ENCODE assay signal across 1 cellular context in genomic region chr9:123757960-123758359, GRCh38.
TF ChIP-seq lines count a peak whose summit lies in the region.

No MANE protein-coding gene starts in this region.

TF ChIP-seq in liver, 16 proteins besides CTCF, POLR2A, EP300 and RAD21 (continued from another document):
- no peak for TF ChIP-seq FOXA1 (IDR thresholded peaks at IDR 0.05)
- TF ChIP-seq NR2F2 (IDR thresholded peaks at IDR 0.05): no peak
- TF ChIP-seq, protein P1, sequence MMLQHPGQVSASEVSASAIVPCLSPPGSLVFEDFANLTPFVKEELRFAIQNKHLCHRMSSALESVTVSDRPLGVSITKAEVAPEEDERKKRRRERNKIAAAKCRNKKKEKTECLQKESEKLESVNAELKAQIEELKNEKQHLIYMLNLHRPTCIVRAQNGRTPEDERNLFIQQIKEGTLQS (IDR thresholded peaks at IDR 0.05): peak; percentile 12
- TF ChIP-seq, protein P2, sequence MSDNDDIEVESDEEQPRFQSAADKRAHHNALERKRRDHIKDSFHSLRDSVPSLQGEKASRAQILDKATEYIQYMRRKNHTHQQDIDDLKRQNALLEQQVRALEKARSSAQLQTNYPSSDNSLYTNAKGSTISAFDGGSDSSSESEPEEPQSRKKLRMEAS (IDR thresholded peaks at IDR 0.05): no peak
- TF ChIP-seq, protein P3, sequence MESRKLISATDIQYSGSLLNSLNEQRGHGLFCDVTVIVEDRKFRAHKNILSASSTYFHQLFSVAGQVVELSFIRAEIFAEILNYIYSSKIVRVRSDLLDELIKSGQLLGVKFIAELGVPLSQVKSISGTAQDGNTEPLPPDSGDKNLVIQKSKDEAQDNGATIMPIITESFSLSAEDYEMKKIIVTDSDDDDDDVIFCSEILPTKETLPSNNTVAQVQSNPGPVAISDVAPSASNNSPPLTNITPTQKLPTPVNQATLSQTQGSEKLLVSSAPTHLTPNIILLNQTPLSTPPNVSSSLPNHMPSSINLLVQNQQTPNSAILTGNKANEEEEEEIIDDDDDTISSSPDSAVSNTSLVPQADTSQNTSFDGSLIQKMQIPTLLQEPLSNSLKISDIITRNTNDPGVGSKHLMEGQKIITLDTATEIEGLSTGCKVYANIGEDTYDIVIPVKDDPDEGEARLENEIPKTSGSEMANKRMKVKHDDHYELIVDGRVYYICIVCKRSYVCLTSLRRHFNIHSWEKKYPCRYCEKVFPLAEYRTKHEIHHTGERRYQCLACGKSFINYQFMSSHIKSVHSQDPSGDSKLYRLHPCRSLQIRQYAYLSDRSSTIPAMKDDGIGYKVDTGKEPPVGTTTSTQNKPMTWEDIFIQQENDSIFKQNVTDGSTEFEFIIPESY (IDR thresholded peaks at IDR 0.05): peak; percentile 43
- peak; percentile 89 to 90 for TF ChIP-seq RXRA (IDR thresholded peaks at IDR 0.05)
- TF ChIP-seq, protein P4, sequence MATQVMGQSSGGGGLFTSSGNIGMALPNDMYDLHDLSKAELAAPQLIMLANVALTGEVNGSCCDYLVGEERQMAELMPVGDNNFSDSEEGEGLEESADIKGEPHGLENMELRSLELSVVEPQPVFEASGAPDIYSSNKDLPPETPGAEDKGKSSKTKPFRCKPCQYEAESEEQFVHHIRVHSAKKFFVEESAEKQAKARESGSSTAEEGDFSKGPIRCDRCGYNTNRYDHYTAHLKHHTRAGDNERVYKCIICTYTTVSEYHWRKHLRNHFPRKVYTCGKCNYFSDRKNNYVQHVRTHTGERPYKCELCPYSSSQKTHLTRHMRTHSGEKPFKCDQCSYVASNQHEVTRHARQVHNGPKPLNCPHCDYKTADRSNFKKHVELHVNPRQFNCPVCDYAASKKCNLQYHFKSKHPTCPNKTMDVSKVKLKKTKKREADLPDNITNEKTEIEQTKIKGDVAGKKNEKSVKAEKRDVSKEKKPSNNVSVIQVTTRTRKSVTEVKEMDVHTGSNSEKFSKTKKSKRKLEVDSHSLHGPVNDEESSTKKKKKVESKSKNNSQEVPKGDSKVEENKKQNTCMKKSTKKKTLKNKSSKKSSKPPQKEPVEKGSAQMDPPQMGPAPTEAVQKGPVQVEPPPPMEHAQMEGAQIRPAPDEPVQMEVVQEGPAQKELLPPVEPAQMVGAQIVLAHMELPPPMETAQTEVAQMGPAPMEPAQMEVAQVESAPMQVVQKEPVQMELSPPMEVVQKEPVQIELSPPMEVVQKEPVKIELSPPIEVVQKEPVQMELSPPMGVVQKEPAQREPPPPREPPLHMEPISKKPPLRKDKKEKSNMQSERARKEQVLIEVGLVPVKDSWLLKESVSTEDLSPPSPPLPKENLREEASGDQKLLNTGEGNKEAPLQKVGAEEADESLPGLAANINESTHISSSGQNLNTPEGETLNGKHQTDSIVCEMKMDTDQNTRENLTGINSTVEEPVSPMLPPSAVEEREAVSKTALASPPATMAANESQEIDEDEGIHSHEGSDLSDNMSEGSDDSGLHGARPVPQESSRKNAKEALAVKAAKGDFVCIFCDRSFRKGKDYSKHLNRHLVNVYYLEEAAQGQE (IDR thresholded peaks at IDR 0.05): peak; percentile 50
- peak; percentile 50 for TF ChIP-seq SP1 (IDR thresholded peaks at IDR 0.05)
- TF ChIP-seq JUND (IDR thresholded peaks at IDR 0.05): peak in 1 of 2 donors; percentile 22
- TF ChIP-seq HNF4G (IDR thresholded peaks at IDR 0.05): peak; percentile 54
- no peak for TF ChIP-seq TAF1 (conservative IDR thresholded peaks at IDR 0.05)
